In the genomic region with DNA sequence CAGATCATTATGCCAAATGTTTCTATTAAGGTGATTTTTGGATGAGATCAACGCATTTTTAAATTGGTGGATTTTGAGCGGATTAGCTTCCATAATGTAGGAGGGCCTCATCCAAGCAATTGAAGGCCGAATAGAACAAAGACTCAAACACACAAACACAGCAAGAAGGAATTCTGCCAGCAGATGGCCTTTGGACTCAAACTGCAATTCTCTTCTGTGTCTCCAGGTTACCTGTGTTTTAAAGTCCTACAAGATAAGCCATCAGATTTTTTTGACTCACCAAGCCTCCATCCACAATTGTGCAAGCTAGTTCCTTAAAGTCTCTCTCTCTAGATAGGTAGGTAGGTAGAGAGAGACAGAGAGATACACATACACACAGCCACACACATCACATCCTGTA, we compare ENCODE assay signal across 2 cellular contexts.
TF ChIP-seq lines count a peak whose summit lies in the region.

No MANE protein-coding gene starts in this region.

TF ChIP-seq in IMR-90, 13 proteins besides CTCF, POLR2A, EP300 and RAD21:
- TF ChIP-seq BHLHE40 (IDR thresholded peaks at IDR 0.05; ENCODE audit: low read depth, low read length) (no peak), RCOR1 (IDR thresholded peaks at IDR 0.05; ENCODE audit: insufficient replicate concordance, low read length) (no peak), NFE2L2 (IDR thresholded peaks at IDR 0.05; ENCODE audit: low read depth, low read length) (no peak), MAFK (IDR thresholded peaks at IDR 0.05; ENCODE audit: low read depth, low read length) (no peak), CEBPB (IDR thresholded peaks at IDR 0.05; ENCODE audit: low read depth, low read length) (no peak), USF2 (IDR thresholded peaks at IDR 0.05; ENCODE audit: low read depth, low read length) (no peak), MXI1 (IDR thresholded peaks at IDR 0.05; ENCODE audit: borderline replicate concordance, low read depth, low read length) (no peak), CHD1 (IDR thresholded peaks at IDR 0.05; ENCODE audit: low read depth, low read length) (no peak), MAZ (IDR thresholded peaks at IDR 0.05; ENCODE audit: borderline replicate concordance, low read depth, low read length) (no peak), FOS (IDR thresholded peaks at IDR 0.05; ENCODE audit: low read depth, low read length) (no peak), SMC3 (IDR thresholded peaks at IDR 0.05; ENCODE audit: low read depth, low read length) (no peak), RFX5 (IDR thresholded peaks at IDR 0.05; ENCODE audit: low read depth, low read length) (no peak)
- TF ChIP-seq, protein P1, sequence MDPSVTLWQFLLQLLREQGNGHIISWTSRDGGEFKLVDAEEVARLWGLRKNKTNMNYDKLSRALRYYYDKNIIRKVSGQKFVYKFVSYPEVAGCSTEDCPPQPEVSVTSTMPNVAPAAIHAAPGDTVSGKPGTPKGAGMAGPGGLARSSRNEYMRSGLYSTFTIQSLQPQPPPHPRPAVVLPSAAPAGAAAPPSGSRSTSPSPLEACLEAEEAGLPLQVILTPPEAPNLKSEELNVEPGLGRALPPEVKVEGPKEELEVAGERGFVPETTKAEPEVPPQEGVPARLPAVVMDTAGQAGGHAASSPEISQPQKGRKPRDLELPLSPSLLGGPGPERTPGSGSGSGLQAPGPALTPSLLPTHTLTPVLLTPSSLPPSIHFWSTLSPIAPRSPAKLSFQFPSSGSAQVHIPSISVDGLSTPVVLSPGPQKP (IDR thresholded peaks at IDR 0.05; ENCODE audit: borderline replicate concordance, low read depth, low read length), result no peak

TF ChIP-seq in GM12891, 5 proteins besides CTCF, POLR2A, EP300 and RAD21:
- no peak for TF ChIP-seq POLR2AphosphoS5 (IDR thresholded peaks at IDR 0.05; ENCODE audit: low read depth, low read length)
- TF ChIP-seq PAX5 (IDR thresholded peaks at IDR 0.05; ENCODE audit: insufficient read depth, low read length, severe bottlenecking), result no peak
